ENCODE assay signal across 8 cellular contexts in the genomic region with DNA sequence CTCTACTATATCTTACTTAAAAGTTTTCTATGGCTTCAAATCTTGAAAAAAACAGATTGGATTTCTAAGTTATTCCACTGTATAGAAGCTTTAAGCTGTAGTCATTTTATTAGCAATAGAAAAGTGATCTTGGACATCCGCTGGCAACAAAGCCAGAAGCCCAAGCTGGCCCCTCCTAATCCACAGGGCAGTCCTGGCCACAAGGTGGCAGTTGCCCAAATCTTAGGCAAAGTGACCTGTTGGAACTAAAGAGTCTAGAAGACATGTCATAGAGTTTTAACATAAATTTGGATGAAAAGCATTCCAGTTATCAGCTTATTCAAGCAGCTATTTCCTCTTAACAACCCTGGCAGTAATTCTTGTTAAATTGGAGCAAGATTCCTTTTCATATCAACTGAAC.
DNase-seq lines count a peak whose midpoint lies in the region; ATAC-seq and TF ChIP-seq lines count a peak whose summit lies in the region.

No MANE protein-coding gene starts in this region.

- no peak overlapping the region for H3K4me3 ChIP-seq in OCI-LY7 (ENCODE audit: low read depth, low read length, poor library complexity, severe bottlenecking)
- no peak overlapping the region for H3K4me3 ChIP-seq in mammary epithelial cell (replicated peaks in 1 of 3; ENCODE audit: insufficient read depth in 1 of 3, low read depth in 2 of 3, low read length in 3 of 3)
- H3K4me3 ChIP-seq in left lung, result no peak overlapping the region
- H3K4me3 ChIP-seq in vagina, result no peak overlapping the region

- BruUV-seq in OCI-LY7 (replicated peaks; lab: Mats Ljungman, UMichigan) (no TSS peak), mammary epithelial cell (replicated peaks; lab: Mats Ljungman, UMichigan) (no TSS peak)

- in situ Hi-C loops in mammary epithelial cell (cut with MboI; ENCODE audit: low sequenced_read_pairs in 2 of 2), result loop anchor here in 1 of 2 donors (25.0 kb wide), 1 partner anchor 153 kb away; no protein-coding TSS in a partner anchor

- no peaks in the 10 kb centered on the region for H3K9me2 ChIP-seq in OCI-LY7 (ENCODE audit: insufficient read depth, low read length)

- TF ChIP-seq CTCF in OCI-LY7 (conservative IDR thresholded peaks at IDR 0.05; ENCODE audit: low read length), result peak; percentile 77
- peak; percentile 52 to 68 for TF ChIP-seq CTCF in mammary epithelial cell (conservative IDR thresholded peaks at IDR 0.05 in 1 of 2, IDR thresholded peaks at IDR 0.05 in 1 of 2; ENCODE audit: extremely low read depth in 1 of 2, insufficient read depth in 1 of 2, low read depth in 1 of 2, low read length in 2 of 2)
- TF ChIP-seq CTCF in left lung (IDR thresholded peaks at IDR 0.05), result peak; percentile 66 to 72
- TF ChIP-seq CTCF in vagina (IDR thresholded peaks at IDR 0.05), result peak in 1 of 3 experiments; percentile 38

- H3K36me3 ChIP-seq in OCI-LY7 (ENCODE audit: insufficient read depth, low read length) (no peaks in the 10 kb centered on the region; the same call in 1 of the 2 replicates), mammary epithelial cell (ENCODE audit: insufficient read depth, low read length) (no peaks in the 10 kb centered on the region), left lung (no peaks in the 10 kb centered on the region), vagina (no peaks in the 10 kb centered on the region)

- 100% methylated on average over 1 of the region's 1 CpG for WGBS in mammary epithelial cell (ENCODE audit: low coverage, missing lambda C conversion rate)

- TF ChIP-seq POLR2A in vagina (IDR thresholded peaks at IDR 0.05), result no peak

- H3K9ac ChIP-seq in mammary epithelial cell (ENCODE audit: insufficient read depth, low read length), result no peak overlapping the region

- peaks cover 47% of the 10 kb centered on the region for H3K4me1 ChIP-seq in OCI-LY7 (ENCODE audit: insufficient read depth, low read length, poor library complexity, severe bottlenecking)
- H3K4me1 ChIP-seq in mammary epithelial cell (ENCODE audit: insufficient read depth, low read length), result no peaks in the 10 kb centered on the region
- peaks cover 0 to 12% of the 10 kb centered on the region in 2 donors for H3K4me1 ChIP-seq in left lung
- H3K4me1 ChIP-seq in vagina, result peaks cover 34% of the 10 kb centered on the region

- POLR2A ChIA-PET in OCI-LY7 (lab: Charles Lee), result interaction anchor here (0.8 to 1.7 kb wide), 5 partner anchors 9 to 78 kb away, joined by 3 to 6 read pairs (median 4); no protein-coding TSS in a partner anchor

- intact Hi-C loops in OCI-LY7 (cut with micrococcal nuclease; ENCODE audit: unreplicated experiment) (no loop called here), mammary epithelial cell (cut with micrococcal nuclease) (loop anchor here (1.0 kb wide), 4 partner anchors 119 to 457 kb away; no protein-coding TSS in a partner anchor), left lung (cut with DNase I) (no loop called here), vagina (cut with DNase I) (no loop called here)

- H3K27ac ChIP-seq in OCI-LY7 (ENCODE audit: low read depth, low read length, poor library complexity, severe bottlenecking), result no peak overlapping the region
- no peak overlapping the region for H3K27ac ChIP-seq in mammary epithelial cell (ENCODE audit: insufficient read depth, low read depth, low read length)
- H3K27ac ChIP-seq in left lung, result no peak overlapping the region
- H3K27ac ChIP-seq in vagina, result peak overlapping the region; percentile 52

- peak; percentile 16 for DNase-seq in stimulated activated CD4-positive, alpha-beta T cell treated with anti-CD3 and anti-CD28 coated beads, Interleukin-12 subunit alpha, Interleukin-12 subunit beta, amount 100 ng/mL, for 4 hours
- no peak for DNase-seq in stimulated activated CD4-positive, alpha-beta T cell treated with anti-CD3 and anti-CD28 coated beads, Interleukin-2, amount 100 ng/mL, for 48 hours
- DNase-seq in OCI-LY7 (ENCODE audit: low spot score), result peak; percentile 41
- DNase-seq in mammary epithelial cell, result peak; percentile 30
- DNase-seq in left lung, result peak in 1 of 2 donors; percentile 50
- DNase-seq in vagina (ENCODE audit: extremely low spot score in 2 of 2), result no peak

- dilution Hi-C loops in mammary epithelial cell (cut with HindIII; ENCODE audit: low sequenced_read_pairs), result loop anchor here (5.0 kb wide), 1 partner anchor 67 kb away; no protein-coding TSS in a partner anchor

- CTCF ChIA-PET in OCI-LY7 (lab: Charles Lee; ENCODE audit: unreplicated experiment) (interaction anchor here (1.4 kb wide), 1 partner anchor 11 kb away, joined by 4 read pairs; no protein-coding TSS in a partner anchor), mammary epithelial cell (lab: Charles Lee; ENCODE audit: low non-redundant PET) (no interaction called here)

- H3K27me3 ChIP-seq in mammary epithelial cell (ENCODE audit: insufficient read depth, low read length), result no peaks in the 10 kb centered on the region
- no peaks in the 10 kb centered on the region for H3K27me3 ChIP-seq in left lung
- H3K27me3 ChIP-seq in vagina, result no peaks in the 10 kb centered on the region

- H2AFZ ChIP-seq in OCI-LY7 (ENCODE audit: low read length) (peak overlapping the region; percentile 53; the same call in 1 of the 2 replicates), mammary epithelial cell (ENCODE audit: low read depth, low read length) (no peak overlapping the region)

- peaks cover 10% of the 10 kb centered on the region; the same call in 1 of the 2 replicates for H3K9me3 ChIP-seq in OCI-LY7 (ENCODE audit: low read length)
- peaks cover 3% of the 10 kb centered on the region for H3K9me3 ChIP-seq in mammary epithelial cell (replicated peaks; ENCODE audit: insufficient read depth, low read length)
- H3K9me3 ChIP-seq in left lung, result peaks cover 0 to 5% of the 10 kb centered on the region in 2 donors
- H3K9me3 ChIP-seq in vagina, result no peaks in the 10 kb centered on the region

- no peak overlapping the region for H3K4me2 ChIP-seq in OCI-LY7 (ENCODE audit: low read length)
- no peak overlapping the region for H3K4me2 ChIP-seq in mammary epithelial cell (ENCODE audit: insufficient read depth, low read depth, low read length)

- no peaks in the 10 kb centered on the region for H4K20me1 ChIP-seq in OCI-LY7 (ENCODE audit: insufficient read depth, low read length)
- no peaks in the 10 kb centered on the region for H4K20me1 ChIP-seq in mammary epithelial cell (ENCODE audit: insufficient read depth, low read length)

- no peaks in the 10 kb centered on the region for H3K79me2 ChIP-seq in OCI-LY7 (ENCODE audit: insufficient read depth, low read depth, low read length)
- no peaks in the 10 kb centered on the region for H3K79me2 ChIP-seq in mammary epithelial cell (ENCODE audit: insufficient read depth, low read length)

- ATAC-seq in left lung (peak; percentile 86), GM18498 (IDR thresholded peaks at IDR 0.05; ENCODE audit: unreplicated experiment) (no peak), HG02938 (IDR thresholded peaks at IDR 0.05; ENCODE audit: unreplicated experiment) (no peak)

Comparison
In these comparisons a context has a peak if more than half of its experiments do, and no peak if none do; other contexts are left out.
1. DNase-seq: peak in stimulated activated CD4-positive, alpha-beta T cell treated with anti-CD3 and anti-CD28 coated beads, Interleukin-12 subunit alpha, Interleukin-12 subunit beta, amount 100 ng/mL, for 4 hours (single experiment), OCI-LY7 (single experiment) and mammary epithelial cell (single experiment); none in stimulated activated CD4-positive, alpha-beta T cell treated with anti-CD3 and anti-CD28 coated beads, Interleukin-2, amount 100 ng/mL, for 48 hours (0 of 2) and vagina (0 of 2).